Comparison of ENCODE assay signal across 9 cellular contexts in genomic region chr14:101476931-101477553, GRCh38.
DNase-seq lines count a peak whose midpoint lies in the region; ATAC-seq and TF ChIP-seq lines count a peak whose summit lies in the region.
"Had no signal": no experiment of that assay in that cellular context is flagged by ENCODE, and none has a peak within 500 bp of the region (broad histone marks: within the 10 kb centered on the region; RNA-seq: fewer than 3 reads in every experiment).

No MANE protein-coding gene starts in this region.

- H3K9me3 ChIP-seq in DND-41 (ENCODE audit: insufficient read depth, low read length, severe bottlenecking): no peaks in the 10 kb centered on the region
- H3K9me3 ChIP-seq: ascending aorta had no signal

- no peaks in the 10 kb centered on the region for H3K36me3 ChIP-seq in DND-41 (ENCODE audit: insufficient read depth, low read length)
- H3K36me3 ChIP-seq: ascending aorta had no signal

- H3K9me3 Mint-ChIP-seq in nephron progenitor cell: no peaks in the 10 kb centered on the region
- no peaks in the 10 kb centered on the region for H3K9me3 Mint-ChIP-seq in effector memory CD8-positive, alpha-beta T cell

- H3K9ac ChIP-seq in DND-41 (ENCODE audit: low read depth, low read length): no peak overlapping the region

- TF ChIP-seq CTCF in DND-41 (IDR thresholded peaks at IDR 0.05; ENCODE audit: borderline replicate concordance, extremely low read depth, low read length, poor library complexity, severe bottlenecking) (no peak), nephron progenitor cell (IDR thresholded peaks at IDR 0.05) (no peak)

- H3K4me1 Mint-ChIP-seq in nephron progenitor cell: peaks cover 75% of the 10 kb centered on the region
- H3K4me1 Mint-ChIP-seq in effector memory CD8-positive, alpha-beta T cell (ENCODE audit: low read depth in 2 of 2): no peaks in the 10 kb centered on the region

- no peak overlapping the region for H3K4me3 ChIP-seq in DND-41 (ENCODE audit: low read depth in 1 of 2, low read length in 2 of 2)
- H3K4me3 ChIP-seq: ascending aorta had no signal

- H3K27ac ChIP-seq in DND-41 (ENCODE audit: low read length): no peak overlapping the region
- H3K27ac ChIP-seq: ascending aorta had no signal

- no peaks in the 10 kb centered on the region for H3K27me3 ChIP-seq in DND-41 (ENCODE audit: insufficient read depth, low read length, poor library complexity)
- H3K27me3 ChIP-seq: ascending aorta had no signal

- H3K27me3 Mint-ChIP-seq in nephron progenitor cell (ENCODE audit: low read depth, poor library complexity): peaks cover 3% of the 10 kb centered on the region
- peaks cover 56 to 77% of the 10 kb centered on the region in 2 donors for H3K27me3 Mint-ChIP-seq in effector memory CD8-positive, alpha-beta T cell

- DNase-seq in DND-41 (peak; percentile 10), NCI-H128 (lab: John Stamatoyannopoulos, UW; ENCODE audit: unreplicated experiment) (peak; percentile 72), T1000 (lab: John Stamatoyannopoulos, UW) (peak; percentile 10), nephron progenitor cell (peak; percentile 73)
- no peak for DNase-seq in effector memory CD8-positive, alpha-beta T cell
- no peak for DNase-seq in stimulated activated CD4-positive, alpha-beta T cell treated with anti-CD3 and anti-CD28 coated beads, Interleukin-4, amount 100 ng/mL, for 1 hour
- DNase-seq in activated naive CD4-positive, alpha-beta T cell treated with Interleukin-2 at 50 U/mL for 16 hours: no peak

- no peaks in the 10 kb centered on the region for H3K79me2 ChIP-seq in DND-41 (ENCODE audit: insufficient read depth, low read length)

- ATAC-seq in DND-41 (ENCODE audit: insufficient read depth, low read depth): no peak
- ATAC-seq in effector memory CD8-positive, alpha-beta T cell (replicated peaks): no peak
- no peak for ATAC-seq in HG02759 (IDR thresholded peaks at IDR 0.05; ENCODE audit: unreplicated experiment)

- H4K20me1 ChIP-seq in DND-41 (ENCODE audit: insufficient read depth, low read length): peaks cover 3% of the 10 kb centered on the region; the same call in 1 of the 2 replicates

- peak overlapping the region; percentile 41 for H3K27ac Mint-ChIP-seq in nephron progenitor cell
- no peak overlapping the region for H3K27ac Mint-ChIP-seq in effector memory CD8-positive, alpha-beta T cell

- no peak overlapping the region for H2AFZ ChIP-seq in DND-41 (ENCODE audit: low read depth, low read length)

- H3K4me3 Mint-ChIP-seq in nephron progenitor cell: peak overlapping the region; percentile 64
- H3K4me3 Mint-ChIP-seq in effector memory CD8-positive, alpha-beta T cell: no peak overlapping the region

- no peak overlapping the region for H3K4me2 ChIP-seq in DND-41 (ENCODE audit: insufficient read depth, low read length)

- no peaks in the 10 kb centered on the region for H3K4me1 ChIP-seq in DND-41 (ENCODE audit: insufficient read depth, low read length)

- no peaks in the 10 kb centered on the region for H3K36me3 Mint-ChIP-seq in nephron progenitor cell (ENCODE audit: low read depth)
- H3K36me3 Mint-ChIP-seq in effector memory CD8-positive, alpha-beta T cell (ENCODE audit: insufficient read depth): no peaks in the 10 kb centered on the region

Comparison
In these comparisons a context has a peak if more than half of its experiments do, and no peak if none do; other contexts are left out.
1. DNase-seq: peak in DND-41 (single experiment), NCI-H128 (single experiment), T1000 (single experiment) and nephron progenitor cell (single experiment); none in effector memory CD8-positive, alpha-beta T cell (0 of 3), stimulated activated CD4-positive, alpha-beta T cell treated with anti-CD3 and anti-CD28 coated beads, Interleukin-4, amount 100 ng/mL, for 1 hour (single experiment) and activated naive CD4-positive, alpha-beta T cell treated with Interleukin-2 at 50 U/mL for 16 hours (single experiment).